Comparison of ENCODE assay signal across 1 cellular context in genomic region chr9:71524996-71525580, GRCh38.
TF ChIP-seq lines count a peak whose summit lies in the region.

No MANE protein-coding gene starts in this region.

TF ChIP-seq in GM23338, 12 proteins besides CTCF, POLR2A, EP300 and RAD21 (continued from another document):
- TF ChIP-seq, protein P1, sequence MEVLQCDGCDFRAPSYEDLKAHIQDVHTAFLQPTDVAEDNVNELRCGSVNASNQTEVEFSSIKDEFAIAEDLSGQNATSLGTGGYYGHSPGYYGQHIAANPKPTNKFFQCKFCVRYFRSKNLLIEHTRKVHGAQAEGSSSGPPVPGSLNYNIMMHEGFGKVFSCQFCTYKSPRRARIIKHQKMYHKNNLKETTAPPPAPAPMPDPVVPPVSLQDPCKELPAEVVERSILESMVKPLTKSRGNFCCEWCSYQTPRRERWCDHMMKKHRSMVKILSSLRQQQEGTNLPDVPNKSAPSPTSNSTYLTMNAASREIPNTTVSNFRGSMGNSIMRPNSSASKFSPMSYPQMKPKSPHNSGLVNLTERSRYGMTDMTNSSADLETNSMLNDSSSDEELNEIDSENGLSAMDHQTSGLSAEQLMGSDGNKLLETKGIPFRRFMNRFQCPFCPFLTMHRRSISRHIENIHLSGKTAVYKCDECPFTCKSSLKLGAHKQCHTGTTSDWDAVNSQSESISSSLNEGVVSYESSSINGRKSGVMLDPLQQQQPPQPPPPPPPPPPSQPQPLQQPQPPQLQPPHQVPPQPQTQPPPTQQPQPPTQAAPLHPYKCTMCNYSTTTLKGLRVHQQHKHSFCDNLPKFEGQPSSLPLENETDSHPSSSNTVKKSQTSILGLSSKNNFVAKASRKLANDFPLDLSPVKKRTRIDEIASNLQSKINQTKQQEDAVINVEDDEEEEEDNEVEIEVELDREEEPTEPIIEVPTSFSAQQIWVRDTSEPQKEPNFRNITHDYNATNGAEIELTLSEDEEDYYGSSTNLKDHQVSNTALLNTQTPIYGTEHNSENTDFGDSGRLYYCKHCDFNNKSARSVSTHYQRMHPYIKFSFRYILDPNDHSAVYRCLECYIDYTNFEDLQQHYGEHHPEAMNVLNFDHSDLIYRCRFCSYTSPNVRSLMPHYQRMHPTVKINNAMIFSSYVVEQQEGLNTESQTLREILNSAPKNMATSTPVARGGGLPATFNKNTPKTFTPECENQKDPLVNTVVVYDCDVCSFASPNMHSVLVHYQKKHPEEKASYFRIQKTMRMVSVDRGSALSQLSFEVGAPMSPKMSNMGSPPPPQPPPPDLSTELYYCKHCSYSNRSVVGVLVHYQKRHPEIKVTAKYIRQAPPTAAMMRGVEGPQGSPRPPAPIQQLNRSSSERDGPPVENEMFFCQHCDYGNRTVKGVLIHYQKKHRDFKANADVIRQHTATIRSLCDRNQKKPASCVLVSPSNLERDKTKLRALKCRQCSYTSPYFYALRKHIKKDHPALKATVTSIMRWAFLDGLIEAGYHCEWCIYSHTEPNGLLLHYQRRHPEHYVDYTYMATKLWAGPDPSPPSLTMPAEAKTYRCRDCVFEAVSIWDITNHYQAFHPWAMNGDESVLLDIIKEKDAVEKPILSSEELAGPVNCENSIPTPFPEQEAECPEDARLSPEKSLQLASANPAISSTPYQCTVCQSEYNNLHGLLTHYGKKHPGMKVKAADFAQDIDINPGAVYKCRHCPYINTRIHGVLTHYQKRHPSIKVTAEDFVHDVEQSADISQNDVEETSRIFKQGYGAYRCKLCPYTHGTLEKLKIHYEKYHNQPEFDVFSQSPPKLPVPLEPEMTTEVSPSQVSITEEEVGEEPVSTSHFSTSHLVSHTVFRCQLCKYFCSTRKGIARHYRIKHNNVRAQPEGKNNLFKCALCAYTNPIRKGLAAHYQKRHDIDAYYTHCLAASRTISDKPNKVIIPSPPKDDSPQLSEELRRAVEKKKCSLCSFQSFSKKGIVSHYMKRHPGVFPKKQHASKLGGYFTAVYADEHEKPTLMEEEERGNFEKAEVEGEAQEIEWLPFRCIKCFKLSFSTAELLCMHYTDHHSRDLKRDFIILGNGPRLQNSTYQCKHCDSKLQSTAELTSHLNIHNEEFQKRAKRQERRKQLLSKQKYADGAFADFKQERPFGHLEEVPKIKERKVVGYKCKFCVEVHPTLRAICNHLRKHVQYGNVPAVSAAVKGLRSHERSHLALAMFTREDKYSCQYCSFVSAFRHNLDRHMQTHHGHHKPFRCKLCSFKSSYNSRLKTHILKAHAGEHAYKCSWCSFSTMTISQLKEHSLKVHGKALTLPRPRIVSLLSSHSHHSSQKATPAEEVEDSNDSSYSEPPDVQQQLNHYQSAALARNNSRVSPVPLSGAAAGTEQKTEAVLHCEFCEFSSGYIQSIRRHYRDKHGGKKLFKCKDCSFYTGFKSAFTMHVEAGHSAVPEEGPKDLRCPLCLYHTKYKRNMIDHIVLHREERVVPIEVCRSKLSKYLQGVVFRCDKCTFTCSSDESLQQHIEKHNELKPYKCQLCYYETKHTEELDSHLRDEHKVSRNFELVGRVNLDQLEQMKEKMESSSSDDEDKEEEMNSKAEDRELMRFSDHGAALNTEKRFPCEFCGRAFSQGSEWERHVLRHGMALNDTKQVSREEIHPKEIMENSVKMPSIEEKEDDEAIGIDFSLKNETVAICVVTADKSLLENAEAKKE (CRISPR knock-in tag; IDR thresholded peaks at IDR 0.05), result no peak
- no peak for TF ChIP-seq JUNB (IDR thresholded peaks at IDR 0.05; ENCODE audit: unreplicated experiment)
- TF ChIP-seq POLR2AphosphoS5 (IDR thresholded peaks at IDR 0.05; ENCODE audit: low read depth), result no peak
- no peak for TF ChIP-seq ZNF331 (CRISPR knock-in tag; IDR thresholded peaks at IDR 0.05; ENCODE audit: low read depth)
